In genomic region chr6:42104095-42104806, GRCh38 we compare ENCODE assay signal across 1 cellular context.
TF ChIP-seq lines count a peak whose summit lies in the region.

No MANE protein-coding gene starts in this region.

TF ChIP-seq in SK-N-SH treated with all-trans-retinoic acid at 6 μM for 48 hours, 23 proteins besides CTCF, POLR2A, EP300 and RAD21 (continued from another document):
- TF ChIP-seq PATZ1 (CRISPR knock-in tag; IDR thresholded peaks at IDR 0.05; ENCODE audit: borderline replicate concordance) = no peak
- no peak for TF ChIP-seq ARNTL (CRISPR knock-in tag; IDR thresholded peaks at IDR 0.05; ENCODE audit: borderline replicate concordance, low read depth)
- TF ChIP-seq CREB5 (CRISPR knock-in tag; IDR thresholded peaks at IDR 0.05; ENCODE audit: low read depth) = no peak
